Comparison of ENCODE assay signal across 1 cellular context in genomic region chr12:114708598-114708997, GRCh38. TPM values are rescaled to one million over a fixed set of nuclear protein-coding genes. Genes with fewer than 3 reads are reported as not detected.
"Had no signal": no experiment of that assay in that cellular context is flagged by ENCODE, and none has a peak within 500 bp of the region (broad histone marks: within the 10 kb centered on the region; RNA-seq: fewer than 3 reads in every experiment).

No MANE protein-coding gene starts in this region.

RNA-seq across cellular contexts. Expression of gene TBX3, which starts 24.6 kb away (rescaled TPM):
- polyA plus RNA-seq: IgD-negative memory B cell had no signal
